1 cellular context compared by ENCODE assay signal in genomic region chr3:183988216-183988790, GRCh38.
TF ChIP-seq lines count a peak whose summit lies in the region.

No MANE protein-coding gene starts in this region.

TF ChIP-seq in HepG2, 621 proteins besides CTCF, POLR2A, EP300 and RAD21 (continued from another document and continues in another):
- TF ChIP-seq USF2 (IDR thresholded peaks at IDR 0.05; ENCODE audit: low read depth, low read length) (no peak), USF2 (CRISPR knock-in tag; IDR thresholded peaks at IDR 0.05; ENCODE audit: borderline replicate concordance) (no peak), MEIS1 (CRISPR knock-in tag; IDR thresholded peaks at IDR 0.05; ENCODE audit: borderline replicate concordance) (peak; percentile 72; the same call in 1 of the 2 replicates), RARA (CRISPR knock-in tag; IDR thresholded peaks at IDR 0.05) (peak; percentile 45; the same call in 1 of the 2 replicates), HNF4G (IDR thresholded peaks at IDR 0.05; ENCODE audit: borderline replicate concordance, low read depth, low read length) (peak; percentile 93), HNF4G (CRISPR knock-in tag; IDR thresholded peaks at IDR 0.05; ENCODE audit: borderline replicate concordance, low read depth) (peak; percentile 70; the same call in 1 of the 2 replicates), ZMYM3 (CRISPR knock-in tag; IDR thresholded peaks at IDR 0.05) (no peak), ZMYM2 (CRISPR knock-in tag; IDR thresholded peaks at IDR 0.05) (0 out of 2 replicates have a peak, but pooled peaks have one; percentile 45), GFI1 (CRISPR knock-in tag; IDR thresholded peaks at IDR 0.05; ENCODE audit: borderline replicate concordance) (no peak), ZNF446 (CRISPR knock-in tag; IDR thresholded peaks at IDR 0.05) (no peak), HNF1A (IDR thresholded peaks at IDR 0.05; ENCODE audit: low read depth) (no peak), HNF1A (CRISPR knock-in tag; IDR thresholded peaks at IDR 0.05; ENCODE audit: borderline replicate concordance) (no peak), ZNF549 (CRISPR knock-in tag; IDR thresholded peaks at IDR 0.05) (no peak), KAT7 (CRISPR knock-in tag; IDR thresholded peaks at IDR 0.05; ENCODE audit: borderline replicate concordance) (no peak), ZNF784 (CRISPR knock-in tag; IDR thresholded peaks at IDR 0.05; ENCODE audit: borderline replicate concordance) (no peak; the same call in 1 of the 2 replicates), PHF5A (CRISPR knock-in tag; IDR thresholded peaks at IDR 0.05; ENCODE audit: low read depth, unreplicated experiment) (peak; percentile 63), YY1 (IDR thresholded peaks at IDR 0.05; ENCODE audit: insufficient read depth, insufficient replicate concordance, low read depth, low read length) (no peak), DBP (CRISPR knock-in tag; IDR thresholded peaks at IDR 0.05; ENCODE audit: not compliant biosample characterization) (no peak), PLSCR1 (CRISPR knock-in tag; IDR thresholded peaks at IDR 0.05; ENCODE audit: borderline replicate concordance) (no peak), ZNF512 (CRISPR knock-in tag; IDR thresholded peaks at IDR 0.05) (no peak), ARID4A (CRISPR knock-in tag; IDR thresholded peaks at IDR 0.05; ENCODE audit: borderline replicate concordance) (peak; percentile 49; the same call in 1 of the 2 replicates), ZNF710 (CRISPR knock-in tag; IDR thresholded peaks at IDR 0.05; ENCODE audit: borderline replicate concordance) (peak; percentile 89), SUZ12 (IDR thresholded peaks at IDR 0.05; ENCODE audit: low read depth, low read length) (no peak), ONECUT2 (CRISPR knock-in tag; IDR thresholded peaks at IDR 0.05) (no peak), KDM2A (CRISPR knock-in tag; IDR thresholded peaks at IDR 0.05; ENCODE audit: borderline replicate concordance, low read depth) (peak; percentile 37; the same call in 1 of the 2 replicates), REL (CRISPR knock-in tag; conservative IDR thresholded peaks at IDR 0.05) (no peak), BRD4 (CRISPR knock-in tag; IDR thresholded peaks at IDR 0.05) (no peak), ZNF20 (CRISPR knock-in tag; IDR thresholded peaks at IDR 0.05) (no peak), TCF7 (IDR thresholded peaks at IDR 0.05; ENCODE audit: low read depth) (peak; percentile 82), ZNF770 (CRISPR knock-in tag; IDR thresholded peaks at IDR 0.05) (peak; percentile 53; the same call in 1 of the 2 replicates), CSRNP1 (CRISPR knock-in tag; IDR thresholded peaks at IDR 0.05) (peak; percentile 70; the same call in 1 of the 2 replicates), RXRA (CRISPR knock-in tag; IDR thresholded peaks at IDR 0.05) (peak; percentile 68), CC2D1A (CRISPR knock-in tag; IDR thresholded peaks at IDR 0.05) (no peak), MYPOP (CRISPR knock-in tag; IDR thresholded peaks at IDR 0.05) (0 out of 2 replicates have a peak, but pooled peaks have one; percentile 27)
